13 cellular contexts compared by ENCODE assay signal in genomic region chr14:87133073-87133815, GRCh38.
DNase-seq lines count a peak whose midpoint lies in the region; ATAC-seq, FAIRE-seq and TF ChIP-seq lines count a peak whose summit lies in the region.
"Had no signal": no experiment of that assay in that cellular context is flagged by ENCODE, and none has a peak within 500 bp of the region (broad histone marks: within the 10 kb centered on the region; RNA-seq: fewer than 3 reads in every experiment).

No MANE protein-coding gene starts in this region.

- no peak overlapping the region for H3K4me3 ChIP-seq in HepG2 (replicated peaks in 1 of 3; ENCODE audit: insufficient read depth in 1 of 3, low read depth in 2 of 3, low read length in 3 of 3)
- no peak overlapping the region for H3K4me3 ChIP-seq in right lobe of liver
- no peak overlapping the region for H3K4me3 ChIP-seq in adipocyte (ENCODE audit: low read length)
- no peak overlapping the region for H3K4me3 ChIP-seq in heart right ventricle
- H3K4me3 ChIP-seq: tibial artery had no signal

- TF ChIP-seq POLR2A in HepG2 (IDR thresholded peaks at IDR 0.05; ENCODE audit: insufficient read depth in 1 of 2, low read depth in 2 of 2, low read length in 2 of 2) = no peak
- TF ChIP-seq POLR2A in right lobe of liver (IDR thresholded peaks at IDR 0.05) = no peak

- no peak for ATAC-seq in HepG2
- no peak for ATAC-seq in right lobe of liver
- ATAC-seq in heart right ventricle = peak; percentile 53 to 96 (median 80)
- no peak for ATAC-seq in HG02973 (IDR thresholded peaks at IDR 0.05; ENCODE audit: unreplicated experiment)
- ATAC-seq in activated T-helper 17 cell treated with anti-CD3 and anti-CD28 coated beads, Interleukin-2, amount 50 U/mL, for 72 hours (replicated peaks) = no peak

- CTCF ChIA-PET in HepG2 (lab: Yijun Ruan, JAX; ENCODE audit: low intra/inter-chr PET ratio, low total read pairs) = no interaction called here

- H3K27me3 ChIP-seq in HepG2 (ENCODE audit: control insufficient read depth in 1 of 2, insufficient read depth in 2 of 2, low read length in 2 of 2) = no peaks in the 10 kb centered on the region
- no peaks in the 10 kb centered on the region for H3K27me3 ChIP-seq in right lobe of liver
- no peaks in the 10 kb centered on the region for H3K27me3 ChIP-seq in adipocyte (replicated peaks; ENCODE audit: control insufficient read depth, insufficient read depth, low read length)
- H3K27me3 ChIP-seq in heart right ventricle = no peaks in the 10 kb centered on the region
- H3K27me3 ChIP-seq: tibial artery had no signal

- H3K4me1 ChIP-seq in HepG2 (ENCODE audit: insufficient read depth, low read length) = no peaks in the 10 kb centered on the region
- H3K4me1 ChIP-seq in right lobe of liver = no peaks in the 10 kb centered on the region
- H3K4me1 ChIP-seq in adipocyte (ENCODE audit: control insufficient read depth, insufficient read depth, low read length) = no peaks in the 10 kb centered on the region
- H3K4me1 ChIP-seq in heart right ventricle = no peaks in the 10 kb centered on the region
- H3K4me1 ChIP-seq: tibial artery had no signal

- BruUV-seq in HepG2 (replicated peaks; lab: Mats Ljungman, UMichigan) = no TSS peak

- POLR2A ChIA-PET in HepG2 (lab: Yijun Ruan, JAX) = no interaction called here

- H3K9me3 ChIP-seq in HepG2 (ENCODE audit: low read length) (no peaks in the 10 kb centered on the region), right lobe of liver (no peaks in the 10 kb centered on the region), adipocyte (ENCODE audit: control insufficient read depth, low read length) (no peaks in the 10 kb centered on the region), heart right ventricle (peaks cover 0 to 5% (median 0%) of the 10 kb centered on the region in 11 donors)
- H3K9me3 ChIP-seq: tibial artery had no signal

- H3K27ac Mint-ChIP-seq in activated T-helper 17 cell treated with anti-CD3 and anti-CD28 coated beads, Interleukin-2, amount 50 U/mL, for 72 hours = no peak overlapping the region
- H3K27ac Mint-ChIP-seq: B cell, H9 had no signal

- no peak overlapping the region for H3K27ac ChIP-seq in HepG2 (ENCODE audit: extremely low read length, insufficient read depth, low read length)
- H3K27ac ChIP-seq in right lobe of liver = no peak overlapping the region
- H3K27ac ChIP-seq in heart right ventricle = no peak overlapping the region
- H3K27ac ChIP-seq: KMS-11, tibial artery had no signal

- no peak overlapping the region for H3K4me2 ChIP-seq in HepG2 (ENCODE audit: low read depth, low read length)
- H3K4me2 ChIP-seq: KMS-11 had no signal

- H3K36me3 Mint-ChIP-seq in activated T-helper 17 cell treated with anti-CD3 and anti-CD28 coated beads, Interleukin-2, amount 50 U/mL, for 72 hours (ENCODE audit: low read depth) = no peaks in the 10 kb centered on the region

- H3K4me1 Mint-ChIP-seq in activated T-helper 17 cell treated with anti-CD3 and anti-CD28 coated beads, Interleukin-2, amount 50 U/mL, for 72 hours = no peaks in the 10 kb centered on the region
- H3K4me1 Mint-ChIP-seq: B cell had no signal

- no peaks in the 10 kb centered on the region for H4K20me1 ChIP-seq in HepG2 (ENCODE audit: insufficient read depth, low read length)

- no peaks in the 10 kb centered on the region for H3K27me3 Mint-ChIP-seq in activated T-helper 17 cell treated with anti-CD3 and anti-CD28 coated beads, Interleukin-2, amount 50 U/mL, for 72 hours
- H3K27me3 Mint-ChIP-seq: B cell had no signal

- no peaks in the 10 kb centered on the region for H3K36me3 ChIP-seq in HepG2 (replicated peaks in 1 of 2; ENCODE audit: control insufficient read depth in 1 of 2, insufficient read depth in 2 of 2, low read length in 2 of 2)
- H3K36me3 ChIP-seq in right lobe of liver = no peaks in the 10 kb centered on the region
- no peaks in the 10 kb centered on the region for H3K36me3 ChIP-seq in adipocyte (ENCODE audit: control insufficient read depth, insufficient read depth, low read length, severe bottlenecking)
- no peaks in the 10 kb centered on the region for H3K36me3 ChIP-seq in heart right ventricle
- H3K36me3 ChIP-seq: tibial artery had no signal

- TF ChIP-seq RAD21 in HepG2 (CRISPR knock-in tag; IDR thresholded peaks at IDR 0.05) = no peak

- TF ChIP-seq CTCF in HepG2 (CRISPR knock-in tag; IDR thresholded peaks at IDR 0.05) (no peak), right lobe of liver (IDR thresholded peaks at IDR 0.05) (no peak), heart right ventricle (IDR thresholded peaks at IDR 0.05) (no peak)

- TF ChIP-seq EP300 in HepG2 (IDR thresholded peaks at IDR 0.05; ENCODE audit: low read depth in 2 of 2, low read length in 2 of 2) = no peak
- no peak for TF ChIP-seq EP300 in HepG2 (CRISPR knock-in tag; IDR thresholded peaks at IDR 0.05; ENCODE audit: borderline replicate concordance)

- DNase-seq in HepG2 (ENCODE audit: low spot score) (no peak), right lobe of liver (no peak), adipocyte (ENCODE audit: low read depth) (peak; percentile 34), heart right ventricle (peak in 1 of 2 donors; percentile 40), GM19239 (ENCODE audit: insufficient read length, low spot score) (no peak)
- DNase-seq in activated CD4-positive, CD25-positive, alpha-beta regulatory T cell (lab: John Stamatoyannopoulos, UW) = no peak
- DNase-seq: activated gamma-delta T cell, H9, tibial artery had no signal

- H3K9me3 Mint-ChIP-seq in activated T-helper 17 cell treated with anti-CD3 and anti-CD28 coated beads, Interleukin-2, amount 50 U/mL, for 72 hours = peaks cover 16% of the 10 kb centered on the region
- H3K9me3 Mint-ChIP-seq: H9 had no signal

- FAIRE-seq in HepG2 (lab: Jason Lieb, UNC) (no peak), GM19239 (lab: Jason Lieb, UNC) (no peak)

- intact Hi-C loops in HepG2 (cut with micrococcal nuclease; ENCODE audit: unreplicated experiment) (no loop called here), right lobe of liver (cut with DNase I) (no loop called here), heart right ventricle (cut with DNase I) (no loop called here)

- H3K9ac ChIP-seq in HepG2 (ENCODE audit: insufficient read depth, low read depth, low read length) = no peak overlapping the region
- no peak overlapping the region for H3K9ac ChIP-seq in adipocyte (ENCODE audit: low read length)
- H3K9ac ChIP-seq: KMS-11 had no signal

- H3K79me2 ChIP-seq in HepG2 (ENCODE audit: insufficient read depth, low read length) = no peaks in the 10 kb centered on the region

- WGBS in HepG2 (ENCODE audit: low lambda C conversion rate) = 6% methylated on average over 4 of the region's 4 CpGs
- 34% methylated on average over 3 of the region's 4 CpGs for WGBS in right lobe of liver (ENCODE audit: insufficient coverage, low coverage, low lambda C conversion rate, missing lambda C conversion rate)
- WGBS in heart right ventricle, 2 donors = 58 to 76% methylated on average over 4 of the region's 4 CpGs

- H2AFZ ChIP-seq in HepG2 (ENCODE audit: low read length) = no peak overlapping the region

- no peak overlapping the region for H3K4me3 Mint-ChIP-seq in activated T-helper 17 cell treated with anti-CD3 and anti-CD28 coated beads, Interleukin-2, amount 50 U/mL, for 72 hours
- H3K4me3 Mint-ChIP-seq: B cell, H9 had no signal

- in situ Hi-C loops in HepG2 (cut with HindIII; ENCODE audit: extremely low pct_ligation_motif_present, low pct_unique_long_range_greater_than_20kb) = no loop called here

TF ChIP-seq in HepG2, 621 proteins besides CTCF, POLR2A, EP300 and RAD21:
- 0 out of 2 replicates have a peak, but pooled peaks have one; percentile 7 for TF ChIP-seq CEBPB (IDR thresholded peaks at IDR 0.05; ENCODE audit: borderline replicate concordance, low read depth, low read length)
- no peak for TF ChIP-seq CENPX (CRISPR knock-in tag; IDR thresholded peaks at IDR 0.05)

Comparison
In these comparisons a context has a peak if more than half of its experiments do, and no peak if none do; other contexts are left out.
1. ATAC-seq: peak in heart right ventricle (8 of 8); none in HepG2 (single experiment), right lobe of liver (0 of 4), HG02973 (single experiment) and activated T-helper 17 cell treated with anti-CD3 and anti-CD28 coated beads, Interleukin-2, amount 50 U/mL, for 72 hours (single experiment).